Comparison of ENCODE assay signal across 9 cellular contexts in genomic region chr7:23234569-23235296, GRCh38. TPM values are rescaled to one million over a fixed set of nuclear protein-coding genes. Genes with fewer than 3 reads are reported as not detected.
DNase-seq lines count a peak whose midpoint lies in the region; ATAC-seq and TF ChIP-seq lines count a peak whose summit lies in the region.
"Had no signal": no experiment of that assay in that cellular context is flagged by ENCODE, and none has a peak within 500 bp of the region (broad histone marks: within the 10 kb centered on the region; RNA-seq: fewer than 3 reads in every experiment).

No MANE protein-coding gene starts in this region.

- in situ Hi-C loops in GM13977 (cut with MboI; ENCODE audit: low pct_unique_long_range_greater_than_20kb, low sequenced_read_pairs, unreplicated experiment): no loop called here

- DNase-seq in GM13977 (ENCODE audit: low spot score): peak; percentile 67
- DNase-seq in fibroblast of the aortic adventitia (ENCODE audit: low read depth): peak; percentile 24
- DNase-seq in dorsolateral prefrontal cortex: no peak
- DNase-seq in anterior cingulate cortex (lab: John Stamatoyannopoulos, UW): no peak
- no peak for DNase-seq in DMS79 treated with DMSO at 0.1 percent for 48 hours (lab: John Stamatoyannopoulos, UW)
- no peak for DNase-seq in activated naive CD4-positive, alpha-beta T cell treated with anti-CD3 and anti-CD28 coated beads, Interleukin-2, amount 50 U/mL, for 72 hours (ENCODE audit: low spot score in 2 of 2)

- ATAC-seq in GM21515 (IDR thresholded peaks at IDR 0.05; ENCODE audit: unreplicated experiment) (peak; percentile 97), HG03520 (IDR thresholded peaks at IDR 0.05; ENCODE audit: unreplicated experiment) (peak; percentile 95)
- ATAC-seq in activated naive CD4-positive, alpha-beta T cell treated with anti-CD3 and anti-CD28 coated beads, Interleukin-2, amount 50 U/mL, for 72 hours: no peak

- H3K27ac Mint-ChIP-seq in activated naive CD4-positive, alpha-beta T cell treated with anti-CD3 and anti-CD28 coated beads, Interleukin-2, amount 50 U/mL, for 72 hours: no peak overlapping the region

- peak overlapping the region in 1 of 59 donors; percentile 10 for H3K27ac ChIP-seq in dorsolateral prefrontal cortex

- H3K27me3 ChIP-seq in dorsolateral prefrontal cortex: no peaks in the 10 kb centered on the region

- TF ChIP-seq CTCF in GM13977 (IDR thresholded peaks at IDR 0.05; ENCODE audit: extremely low read depth, insufficient read depth, missing control alignments): no peak
- TF ChIP-seq CTCF in fibroblast of the aortic adventitia (IDR thresholded peaks at IDR 0.05; ENCODE audit: insufficient read depth, low read length): no peak
- no peak for TF ChIP-seq CTCF in dorsolateral prefrontal cortex (IDR thresholded peaks at IDR 0.05 in 54 of 56, conservative IDR thresholded peaks at IDR 0.05 in 2 of 56; ENCODE audit: low read depth in 1 of 56, partially characterized antibody in 56 of 56)

- H3K4me3 ChIP-seq in fibroblast of the aortic adventitia (ENCODE audit: low read depth, low read length) (no peak overlapping the region), dorsolateral prefrontal cortex (peak overlapping the region in 1 of 59 donors; percentile 24)

- no peaks in the 10 kb centered on the region for H3K36me3 Mint-ChIP-seq in activated naive CD4-positive, alpha-beta T cell treated with anti-CD3 and anti-CD28 coated beads, Interleukin-2, amount 50 U/mL, for 72 hours
- H3K36me3 Mint-ChIP-seq: immature natural killer cell had no signal

- no peaks in the 10 kb centered on the region for H3K9me3 Mint-ChIP-seq in activated naive CD4-positive, alpha-beta T cell treated with anti-CD3 and anti-CD28 coated beads, Interleukin-2, amount 50 U/mL, for 72 hours

- intact Hi-C loops in dorsolateral prefrontal cortex (cut with DNase I): no loop called here

RNA-seq across cellular contexts. Expression of gene GPNMB, which starts 11.8 kb away (rescaled TPM):
- total RNA-seq in fibroblast of the aortic adventitia (ENCODE audit: low replicate concordance) (479 and 525 TPM in 2 replicates), dorsolateral prefrontal cortex (10 to 100 TPM in 110 of 120 experiments, 1 to 10 TPM in 10; 4.8 to 56.9 (median 24.2) TPM)
- 1 to 10 TPM; 1.8 to 2.4 TPM for total RNA-seq in activated naive CD4-positive, alpha-beta T cell treated with anti-CD3 and anti-CD28 coated beads, Interleukin-2, amount 50 U/mL, for 72 hours

RNA-seq across cellular contexts. Expression of gene NUP42, which starts 52.9 kb away (rescaled TPM):
- total RNA-seq in fibroblast of the aortic adventitia (ENCODE audit: low replicate concordance) (13.4 and 27.6 TPM in 2 replicates), dorsolateral prefrontal cortex (10 to 100 TPM; 26.1 to 58.3 (median 39.5) TPM)
- total RNA-seq in activated naive CD4-positive, alpha-beta T cell treated with anti-CD3 and anti-CD28 coated beads, Interleukin-2, amount 50 U/mL, for 72 hours: 10 to 100 TPM; 18.9 to 36.1 TPM

Comparison
In these comparisons a context has a peak if more than half of its experiments do, and no peak if none do; other contexts are left out.
1. DNase-seq: peak in GM13977 (single experiment) and fibroblast of the aortic adventitia (single experiment); none in dorsolateral prefrontal cortex (0 of 10), anterior cingulate cortex (0 of 58), DMS79 treated with DMSO at 0.1 percent for 48 hours (single experiment) and activated naive CD4-positive, alpha-beta T cell treated with anti-CD3 and anti-CD28 coated beads, Interleukin-2, amount 50 U/mL, for 72 hours (0 of 2).
2. ATAC-seq: peak in GM21515 (single experiment) and HG03520 (single experiment); none in activated naive CD4-positive, alpha-beta T cell treated with anti-CD3 and anti-CD28 coated beads, Interleukin-2, amount 50 U/mL, for 72 hours (0 of 2).